Comparison of ENCODE assay signal across 11 cellular contexts in the genomic region with DNA sequence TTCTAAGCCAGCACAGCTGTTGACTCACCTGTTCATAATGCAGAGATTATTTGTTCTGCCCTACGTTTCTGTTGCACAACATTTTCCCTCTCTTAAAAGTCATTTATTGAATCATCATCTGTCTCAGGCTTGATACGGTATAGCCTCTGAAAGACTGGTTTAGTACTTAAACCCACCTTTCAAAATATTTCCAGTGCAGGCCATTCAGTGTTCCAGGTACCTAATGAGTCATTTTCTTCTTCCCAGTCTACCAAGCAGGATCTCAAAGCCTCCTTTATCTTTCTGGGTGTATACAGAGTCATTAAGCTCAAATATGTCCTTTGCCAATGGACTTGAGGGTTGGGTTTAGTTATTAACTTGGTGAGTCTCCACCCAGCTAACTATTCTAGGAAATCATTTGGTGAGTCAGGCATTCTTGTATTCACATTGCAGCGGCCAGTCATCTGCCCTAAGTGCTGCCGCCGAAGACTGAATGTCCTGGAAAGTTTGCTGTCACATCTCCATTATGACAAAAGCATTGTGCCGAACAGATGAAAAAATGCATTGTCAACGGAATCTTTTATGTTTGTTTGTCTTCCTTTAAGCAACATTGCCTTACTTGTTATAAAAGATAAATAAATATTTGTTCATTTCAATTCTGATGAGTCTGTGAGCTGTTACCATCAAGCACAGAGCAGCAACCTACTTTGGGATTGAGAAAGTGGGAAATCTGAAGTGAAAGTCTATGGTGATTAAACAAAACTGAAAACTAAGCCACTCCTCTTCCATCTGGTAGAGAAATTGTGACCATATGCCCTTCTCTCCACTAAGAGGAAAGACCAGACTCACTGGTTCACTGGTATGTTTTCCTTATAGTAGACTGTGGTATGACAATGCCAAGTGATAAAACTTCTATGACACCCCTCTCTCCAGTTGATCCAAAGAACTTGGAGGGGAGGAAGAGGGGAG. TPM values are rescaled to one million over a fixed set of nuclear protein-coding genes. Genes with fewer than 3 reads are reported as not detected.
DNase-seq lines count a peak whose midpoint lies in the region; ATAC-seq, FAIRE-seq and TF ChIP-seq lines count a peak whose summit lies in the region.
"Had no signal": no experiment of that assay in that cellular context is flagged by ENCODE, and none has a peak within 500 bp of the region (broad histone marks: within the 10 kb centered on the region; RNA-seq: fewer than 3 reads in every experiment).

No MANE protein-coding gene starts in this region.

- H3K27me3 Mint-ChIP-seq in astrocyte (ENCODE audit: low read depth, unreplicated experiment) = no peaks in the 10 kb centered on the region
- peaks cover 16% of the 10 kb centered on the region for H3K27me3 Mint-ChIP-seq in activated naive CD4-positive, alpha-beta T cell treated with anti-CD3 and anti-CD28 coated beads for 36 hours (ENCODE audit: low read depth)
- peaks cover 20 to 26% of the 10 kb centered on the region in 2 donors for H3K27me3 Mint-ChIP-seq in natural killer cell (ENCODE audit: low read depth in 2 of 2)
- H3K27me3 Mint-ChIP-seq in neural progenitor cell (ENCODE audit: insufficient read depth, low read depth) = no peaks in the 10 kb centered on the region

- no peak overlapping the region for H3K27ac ChIP-seq in HEK293 (ENCODE audit: extremely low read depth, low read depth, low read length)
- no peak overlapping the region for H3K27ac ChIP-seq in astrocyte (ENCODE audit: low read depth, low read length)
- no peak overlapping the region for H3K27ac ChIP-seq in neural progenitor cell

- H4K20me1 ChIP-seq in astrocyte (ENCODE audit: insufficient read depth, low read length) = no peaks in the 10 kb centered on the region
- H4K20me1 ChIP-seq in neural progenitor cell (ENCODE audit: low read depth) = no peaks in the 10 kb centered on the region

- TF ChIP-seq CTCF in HEK293 (tag by site-specific recombination; IDR thresholded peaks at IDR 0.05) (no peak), astrocyte (IDR thresholded peaks at IDR 0.05; ENCODE audit: insufficient read depth, low read depth, low read length) (no peak), natural killer cell (IDR thresholded peaks at IDR 0.05) (no peak), neural progenitor cell (IDR thresholded peaks at IDR 0.05) (no peak)

- no peaks in the 10 kb centered on the region; the same call in 1 of the 2 replicates for H3K4me1 ChIP-seq in HEK293 (ENCODE audit: control insufficient read depth, insufficient read depth, low read length)
- peaks cover 8% of the 10 kb centered on the region for H3K4me1 ChIP-seq in astrocyte (ENCODE audit: insufficient read depth, low read length)
- no peaks in the 10 kb centered on the region for H3K4me1 ChIP-seq in neural progenitor cell
- H3K4me1 ChIP-seq: gastrocnemius medialis had no signal

- H3K4me3 ChIP-seq in HEK293 (ENCODE audit: low read depth, low read length) (no peak overlapping the region), astrocyte (ENCODE audit: insufficient read depth, low read depth, low read length) (no peak overlapping the region), neural progenitor cell (no peak overlapping the region)
- H3K4me3 ChIP-seq: gastrocnemius medialis had no signal

- H3K27me3 ChIP-seq in astrocyte (ENCODE audit: insufficient read depth, low read length) = no peaks in the 10 kb centered on the region
- no peaks in the 10 kb centered on the region for H3K27me3 ChIP-seq in neural progenitor cell
- H3K27me3 ChIP-seq: gastrocnemius medialis had no signal

- peak overlapping the region; percentile 43 for H2AFZ ChIP-seq in astrocyte (ENCODE audit: low read depth, low read length)
- H2AFZ ChIP-seq in neural progenitor cell (replicated peaks) = no peak overlapping the region

- H3K36me3 ChIP-seq in HEK293 (ENCODE audit: control insufficient read depth in 2 of 2, insufficient read depth in 1 of 2, low read length in 2 of 2) (no peaks in the 10 kb centered on the region), astrocyte (ENCODE audit: insufficient read depth, low read length) (no peaks in the 10 kb centered on the region), neural progenitor cell (no peaks in the 10 kb centered on the region)
- H3K36me3 ChIP-seq: gastrocnemius medialis had no signal

- H3K4me2 ChIP-seq in astrocyte (ENCODE audit: low read length) (peak overlapping the region; percentile 43), neural progenitor cell (no peak overlapping the region)

- POLR2A ChIA-PET in HEK293 (lab: Yijun Ruan, JAX) = interaction anchor here (1.0 to 2.9 kb wide), 3 partner anchors 14 to 269 kb away, joined by 3 to 37 read pairs (median 3); partner anchors contain the start of gene FAM135A

- no peaks in the 10 kb centered on the region for H3K36me3 Mint-ChIP-seq in astrocyte (ENCODE audit: low read depth, unreplicated experiment)
- no peaks in the 10 kb centered on the region for H3K36me3 Mint-ChIP-seq in activated naive CD4-positive, alpha-beta T cell treated with anti-CD3 and anti-CD28 coated beads for 36 hours (ENCODE audit: low read depth)
- no peaks in the 10 kb centered on the region for H3K36me3 Mint-ChIP-seq in natural killer cell
- H3K36me3 Mint-ChIP-seq in neural progenitor cell = no peaks in the 10 kb centered on the region

- H3K4me1 Mint-ChIP-seq in astrocyte (ENCODE audit: low read depth, unreplicated experiment) = peaks cover 8% of the 10 kb centered on the region
- no peaks in the 10 kb centered on the region for H3K4me1 Mint-ChIP-seq in activated naive CD4-positive, alpha-beta T cell treated with anti-CD3 and anti-CD28 coated beads for 36 hours (ENCODE audit: low read depth)
- no peaks in the 10 kb centered on the region for H3K4me1 Mint-ChIP-seq in natural killer cell
- peaks cover 4% of the 10 kb centered on the region for H3K4me1 Mint-ChIP-seq in neural progenitor cell

- H3K4me3 Mint-ChIP-seq in astrocyte (ENCODE audit: unreplicated experiment) (no peak overlapping the region), natural killer cell (no peak overlapping the region), neural progenitor cell (no peak overlapping the region)
- no peak overlapping the region for H3K4me3 Mint-ChIP-seq in activated naive CD4-positive, alpha-beta T cell treated with anti-CD3 and anti-CD28 coated beads for 36 hours

- H3K79me2 ChIP-seq in astrocyte (ENCODE audit: insufficient read depth, low read length) = no peaks in the 10 kb centered on the region
- H3K79me2 ChIP-seq in neural progenitor cell (ENCODE audit: low read depth) = no peaks in the 10 kb centered on the region

- H3K9me3 Mint-ChIP-seq in astrocyte (ENCODE audit: unreplicated experiment) (no peaks in the 10 kb centered on the region), natural killer cell (no peaks in the 10 kb centered on the region), neural progenitor cell (no peaks in the 10 kb centered on the region)
- H3K9me3 Mint-ChIP-seq in activated naive CD4-positive, alpha-beta T cell treated with anti-CD3 and anti-CD28 coated beads for 36 hours = no peaks in the 10 kb centered on the region

- H3K9me3 ChIP-seq in HEK293 (ENCODE audit: control insufficient read depth, insufficient read depth, low read depth, low read length) = no peaks in the 10 kb centered on the region
- no peaks in the 10 kb centered on the region for H3K9me3 ChIP-seq in astrocyte (ENCODE audit: insufficient read depth, low read depth, low read length)
- H3K9me3 ChIP-seq in neural progenitor cell (ENCODE audit: low read depth) = no peaks in the 10 kb centered on the region
- H3K9me3 ChIP-seq: gastrocnemius medialis had no signal

- CTCF ChIA-PET in HEK293 (lab: Yijun Ruan, JAX) = interaction anchor here (0.5 to 0.9 kb wide), 4 partner anchors 27 to 613 kb away, joined by 3 read pairs; no protein-coding TSS in a partner anchor
- CTCF ChIA-PET in activated naive CD4-positive, alpha-beta T cell treated with anti-CD3 and anti-CD28 coated beads for 36 hours (lab: Charles Lee) = interaction anchor here (0.7 to 1.0 kb wide), 2 partner anchors 15 to 198 kb away, joined by 3 read pairs; no protein-coding TSS in a partner anchor

- ATAC-seq in natural killer cell = no peak

- peak overlapping the region; percentile 45 for H3K27ac Mint-ChIP-seq in astrocyte (ENCODE audit: unreplicated experiment)
- no peak overlapping the region for H3K27ac Mint-ChIP-seq in activated naive CD4-positive, alpha-beta T cell treated with anti-CD3 and anti-CD28 coated beads for 36 hours
- H3K27ac Mint-ChIP-seq in natural killer cell = no peak overlapping the region
- no peak overlapping the region for H3K27ac Mint-ChIP-seq in neural progenitor cell

- FAIRE-seq in astrocyte (lab: Jason Lieb, UNC) = peak; percentile 72

- intact Hi-C loops in activated naive CD4-positive, alpha-beta T cell treated with anti-CD3 and anti-CD28 coated beads for 36 hours (cut with micrococcal nuclease) = no loop called here
- intact Hi-C loops in natural killer cell (cut with micrococcal nuclease) (no loop called here), head of caudate nucleus (cut with DNase I) (no loop called here)

- H3K9ac ChIP-seq in astrocyte (ENCODE audit: low read length) (no peak overlapping the region), neural progenitor cell (no peak overlapping the region)

- H3F3A ChIP-seq in neural progenitor cell (ENCODE audit: low read depth) = no peaks in the 10 kb centered on the region

- DNase-seq in A172 (ENCODE audit: low spot score) = peak; percentile 76
- peak; percentile 53 for DNase-seq in astrocyte (ENCODE audit: low read depth)
- peak; percentile 56 for DNase-seq in left kidney (ENCODE audit: low read depth, low spot score)
- no peak for DNase-seq in activated naive CD4-positive, alpha-beta T cell treated with anti-CD3 and anti-CD28 coated beads for 36 hours
- DNase-seq in natural killer cell = no peak
- DNase-seq in neural progenitor cell (ENCODE audit: low spot score) = no peak
- DNase-seq in head of caudate nucleus = no peak
- DNase-seq: DND-41; gastrocnemius medialis; stimulated activated CD4-positive, alpha-beta T cell treated with anti-CD3 and anti-CD28 coated beads, Interleukin-2, amount 100 ng/mL, for 24 hours had no signal

TF ChIP-seq in HEK293, 187 proteins besides CTCF, POLR2A, EP300 and RAD21 (continues in another document):
- peak; percentile 16; the same call in 1 of the 2 replicates for TF ChIP-seq SP7 (tag by site-specific recombination; IDR thresholded peaks at IDR 0.05)
- peak; percentile 84 for TF ChIP-seq PRDM1 (tag by site-specific recombination; IDR thresholded peaks at IDR 0.05)
- TF ChIP-seq ZBTB20 (tag by site-specific recombination; IDR thresholded peaks at IDR 0.05) = 0 out of 2 replicates have a peak, but pooled peaks have one; percentile 23
- 0 out of 2 replicates have a peak, but pooled peaks have one; percentile 21 for TF ChIP-seq SCRT2 (tag by site-specific recombination; IDR thresholded peaks at IDR 0.05)

RNA-seq across cellular contexts. Expression of gene FAM135A, which starts 14.3 kb away (rescaled TPM):
- total RNA-seq in A172 (2014; rRNA removed; shearing (Covaris generic)) = 9.1 and 15.2 TPM in 2 replicates
- total RNA-seq in astrocyte (8.4 and 10.0 TPM in 2 replicates), natural killer cell (1 to 10 TPM; 4.8 to 9.3 (median 5.0) TPM), neural progenitor cell (ENCODE audit: low replicate concordance) (68.8 and 85.3 TPM in 2 replicates)
- 10 to 100 TPM; 11.5 to 11.9 TPM for total RNA-seq in activated naive CD4-positive, alpha-beta T cell treated with anti-CD3 and anti-CD28 coated beads for 36 hours

Comparison
In these comparisons a context has a peak if more than half of its experiments do, and no peak if none do; other contexts are left out.
1. DNase-seq: peak in A172 (single experiment), astrocyte (single experiment) and left kidney (single experiment); none in activated naive CD4-positive, alpha-beta T cell treated with anti-CD3 and anti-CD28 coated beads for 36 hours (single experiment), natural killer cell (single experiment), neural progenitor cell (single experiment) and head of caudate nucleus (0 of 42).